Comparison of ENCODE assay signal across 33 cellular contexts in genomic region chr20:38082894-38083293, GRCh38. TPM values are rescaled to one million over a fixed set of nuclear protein-coding genes. Genes with fewer than 3 reads are reported as not detected.
DNase-seq lines count a peak whose midpoint lies in the region; ATAC-seq and TF ChIP-seq lines count a peak whose summit lies in the region.
"Had no signal": no experiment of that assay in that cellular context is flagged by ENCODE, and none has a peak within 500 bp of the region (broad histone marks: within the 10 kb centered on the region; RNA-seq: fewer than 3 reads in every experiment).

No MANE protein-coding gene starts in this region.

- H3K27me3 ChIP-seq in left ventricle myocardium inferior (ENCODE audit: low read depth): no peaks in the 10 kb centered on the region
- no peaks in the 10 kb centered on the region for H3K27me3 ChIP-seq in esophagus muscularis mucosa
- no peaks in the 10 kb centered on the region for H3K27me3 ChIP-seq in uterus
- H3K27me3 ChIP-seq: breast epithelium, MG63, ovary, vagina had no signal

- intact Hi-C loops in left ventricle myocardium inferior (cut with micrococcal nuclease): no loop called here
- intact Hi-C loops in Right ventricle myocardium inferior (cut with DNase I): no loop called here
- intact Hi-C loops in esophagus muscularis mucosa (cut with DNase I): no loop called here
- intact Hi-C loops in uterus (cut with DNase I; ENCODE audit: low total_unique reads): no loop called here

- TF ChIP-seq EP300 in esophagus muscularis mucosa (IDR thresholded peaks at IDR 0.05): no peak

- H3K36me3 Mint-ChIP-seq in neural crest cell (ENCODE audit: low read depth): peaks cover 45% of the 10 kb centered on the region

- peak overlapping the region; percentile 86 for H3K27ac ChIP-seq in left ventricle myocardium inferior (replicated peaks)
- H3K27ac ChIP-seq in esophagus muscularis mucosa (replicated peaks in 1 of 4): peak overlapping the region; percentile 86 to 90 (median 87)
- peak overlapping the region; percentile 68 to 85 for H3K27ac ChIP-seq in uterus
- H3K27ac ChIP-seq: A549, breast epithelium, KMS-11, ovary, vagina had no signal

- H3K9me3 ChIP-seq in left ventricle myocardium inferior (replicated peaks): no peaks in the 10 kb centered on the region
- no peaks in the 10 kb centered on the region for H3K9me3 ChIP-seq in esophagus muscularis mucosa
- H3K9me3 ChIP-seq in uterus: no peaks in the 10 kb centered on the region
- H3K9me3 ChIP-seq: breast epithelium, mucosa of descending colon, ovary, thoracic aorta, vagina had no signal

- ATAC-seq in Right ventricle myocardium inferior: no peak
- no peak for ATAC-seq in GM21526 (IDR thresholded peaks at IDR 0.05; ENCODE audit: low FRiP score, unreplicated experiment)
- ATAC-seq: A549; activated CD4-positive, alpha-beta T cell treated with anti-CD3 and anti-CD28 coated beads for 36 hours; activated naive CD4-positive, alpha-beta T cell treated with anti-CD3 and anti-CD28 coated beads, Interleukin-2, amount 50 U/mL, for 72 hours; mucosa of descending colon had no signal

- TF ChIP-seq CTCF in left ventricle myocardium inferior (IDR thresholded peaks at IDR 0.05; ENCODE audit: borderline replicate concordance) (no peak), esophagus muscularis mucosa (IDR thresholded peaks at IDR 0.05) (no peak), neural crest cell (conservative IDR thresholded peaks at IDR 0.05) (no peak), uterus (IDR thresholded peaks at IDR 0.05) (no peak)

- TF ChIP-seq POLR2A in esophagus muscularis mucosa (IDR thresholded peaks at IDR 0.05; ENCODE audit: low read depth) (no peak), uterus (IDR thresholded peaks at IDR 0.05) (no peak)

- H3K36me3 ChIP-seq in left ventricle myocardium inferior: peaks cover 41% of the 10 kb centered on the region
- H3K36me3 ChIP-seq in esophagus muscularis mucosa: peaks cover 0 to 37% (median 17%) of the 10 kb centered on the region in 4 donors
- H3K36me3 ChIP-seq in uterus: no peaks in the 10 kb centered on the region
- H3K36me3 ChIP-seq: breast epithelium, ovary had no signal

- H3K4me3 ChIP-seq in left ventricle myocardium inferior (no peak overlapping the region), esophagus muscularis mucosa (no peak overlapping the region), uterus (no peak overlapping the region)
- H3K4me3 ChIP-seq: A549, breast epithelium, coronary artery, MG63, mucosa of descending colon, ovary, vagina had no signal

- H3K27me3 Mint-ChIP-seq in neural crest cell (ENCODE audit: low read depth): no peaks in the 10 kb centered on the region
- H3K27me3 Mint-ChIP-seq: activated CD4-positive, alpha-beta T cell treated with anti-CD3 and anti-CD28 coated beads for 36 hours; CD4-positive, alpha-beta T cell had no signal

- H3K27ac Mint-ChIP-seq in neural crest cell (ENCODE audit: unreplicated experiment): peak overlapping the region; percentile 50
- H3K27ac Mint-ChIP-seq: activated CD4-positive, alpha-beta T cell treated with anti-CD3 and anti-CD28 coated beads for 36 hours; activated naive CD4-positive, alpha-beta T cell treated with anti-CD3 and anti-CD28 coated beads, Interleukin-2, amount 50 U/mL, for 72 hours; CD4-positive, alpha-beta T cell had no signal

- H3K4me1 Mint-ChIP-seq in neural crest cell: peaks cover 10% of the 10 kb centered on the region

- H3K4me1 ChIP-seq in left ventricle myocardium inferior (peaks cover 55% of the 10 kb centered on the region), esophagus muscularis mucosa (peaks cover 32 to 87% (median 79%) of the 10 kb centered on the region in 4 donors), uterus (peaks cover 0 to 10% of the 10 kb centered on the region in 2 donors)
- H3K4me1 ChIP-seq: breast epithelium had no signal

- no peak overlapping the region for H3K4me3 Mint-ChIP-seq in neural crest cell
- H3K4me3 Mint-ChIP-seq: activated CD4-positive, alpha-beta T cell treated with anti-CD3 and anti-CD28 coated beads for 36 hours; CD4-positive, alpha-beta T cell; nephron had no signal

- no peak for DNase-seq in left ventricle myocardium inferior
- DNase-seq in Right ventricle myocardium inferior (ENCODE audit: missing footprints): no peak
- no peak for DNase-seq in esophagus muscularis mucosa (ENCODE audit: extremely low spot score)
- DNase-seq in neural crest cell (ENCODE audit: low read depth, low spot score): no peak
- no peak for DNase-seq in uterus
- no peak for DNase-seq in NCI-H1417 treated with DMSO at 0.1 percent for 48 hours (lab: John Stamatoyannopoulos, UW)
- no peak for DNase-seq in inferior parietal cortex (ENCODE audit: extremely low spot score)
- DNase-seq: activated CD4-positive, alpha-beta T cell treated with anti-CD3 and anti-CD28 coated beads for 36 hours; activated effector memory CD4-positive, alpha-beta T cell treated with Interleukin-2 at 50 U/mL for 16 hours; amygdala; CD4-positive, alpha-beta T cell; effector CD8-positive, alpha-beta T cell; GOT3; kidney; MG63; mucosa of descending colon; NCI-H1105 treated with DMSO at 0.1 percent for 48 hours; NCI-H2081 treated with DMSO at 0.1 percent for 48 hours; ovary; retina; SIG-M5; stimulated activated CD4-positive, alpha-beta T cell treated with anti-CD3 and anti-CD28 coated beads, Interleukin-1b, Interleukin-23, amount 100 ng/mL, for 48 hours; stimulated activated naive CD4-positive, alpha-beta T cell treated with Interleukin-2 at 50 U/mL for 16 hours; SW 1271 had no signal

- H3K9me3 Mint-ChIP-seq in neural crest cell: peaks cover 14% of the 10 kb centered on the region
- H3K9me3 Mint-ChIP-seq: activated naive CD4-positive, alpha-beta T cell treated with anti-CD3 and anti-CD28 coated beads, Interleukin-2, amount 50 U/mL, for 72 hours; CD4-positive, alpha-beta T cell had no signal

RNA-seq across cellular contexts. Expression of gene RPRD1B, which starts 49.3 kb away (rescaled TPM):
- total RNA-seq in left ventricle myocardium inferior (58.9 TPM), Right ventricle myocardium inferior (84.7 TPM), esophagus muscularis mucosa (10 to 100 TPM; 26.7 to 39.5 (median 33.8) TPM), neural crest cell (40.1 and 41.1 TPM in 2 replicates), uterus (10 to 100 TPM in 3 of 4 donors, 1 to 10 TPM in 1; 7.9 to 71.3 (median 26.1) TPM)

RNA-seq across cellular contexts. Expression of gene TTI1, which starts 49.6 kb away (rescaled TPM):
- total RNA-seq in left ventricle myocardium inferior: 12.1 TPM
- total RNA-seq in Right ventricle myocardium inferior: 12.4 TPM
- total RNA-seq in esophagus muscularis mucosa: 10 to 100 TPM; 11.3 to 14.3 (median 12.4) TPM
- total RNA-seq in neural crest cell: 49.6 and 52.9 TPM in 2 replicates
- total RNA-seq in uterus: 10 to 100 TPM in 3 of 4 donors, 1 to 10 TPM in 1; 5.3 to 33.2 (median 24.4) TPM
